Comparison of ENCODE assay signal across 8 cellular contexts in genomic region chr14:76961631-76962302, GRCh38.
DNase-seq lines count a peak whose midpoint lies in the region; ATAC-seq and TF ChIP-seq lines count a peak whose summit lies in the region.

No MANE protein-coding gene starts in this region.

- H3K9me3 Mint-ChIP-seq in CD4-positive, CD25-positive, alpha-beta regulatory T cell = peaks cover 0 to 2% (median 0%) of the 10 kb centered on the region in 7 donors
- no peaks in the 10 kb centered on the region for H3K9me3 Mint-ChIP-seq in activated T-helper 2 cell treated with anti-CD3 and anti-CD28 coated beads, Interferon-gamma antibody, Interleukin-2, Interleukin-4, amounts not matched to agents 10 μg/mL and 5 μg/mL and 100 μg/mL, durations not matched to agents 14 hours and 24 hours and 36 hours
- no peaks in the 10 kb centered on the region for H3K9me3 Mint-ChIP-seq in neural progenitor cell
- no peaks in the 10 kb centered on the region for H3K9me3 Mint-ChIP-seq in stimulated activated naive CD8-positive, alpha-beta T cell treated with anti-CD3 and anti-CD28 coated beads, Interleukin-15, amount 100 ng/mL, for 72 hours

- intact Hi-C loops in activated T-helper 2 cell treated with anti-CD3 and anti-CD28 coated beads, Interferon-gamma antibody, Interleukin-2, Interleukin-4, amounts not matched to agents 10 μg/mL and 5 μg/mL and 100 μg/mL, durations not matched to agents 14 hours and 24 hours and 36 hours (cut with micrococcal nuclease) = loop anchor here (1.0 to 5.0 kb wide), 5 partner anchors 17 to 341 kb away; partner anchors contain the start of gene IRF2BPL

- TF ChIP-seq CTCF in Peyer's patch (IDR thresholded peaks at IDR 0.05) = no peak
- no peak for TF ChIP-seq CTCF in fibroblast of the aortic adventitia (IDR thresholded peaks at IDR 0.05; ENCODE audit: insufficient read depth, low read length)
- no peak for TF ChIP-seq CTCF in neural progenitor cell (IDR thresholded peaks at IDR 0.05)

- H3K27me3 ChIP-seq in CD4-positive, CD25-positive, alpha-beta regulatory T cell (ENCODE audit: control insufficient read depth, insufficient read depth, low read length) = no peaks in the 10 kb centered on the region
- H3K27me3 ChIP-seq in Peyer's patch (no peaks in the 10 kb centered on the region), neural progenitor cell (no peaks in the 10 kb centered on the region)

- H3K27ac ChIP-seq in CD4-positive, CD25-positive, alpha-beta regulatory T cell (ENCODE audit: insufficient read depth, low read length, poor library complexity, severe bottlenecking) = peak overlapping the region; percentile 90
- H3K27ac ChIP-seq in Peyer's patch (peak overlapping the region; percentile 72 to 80 (median 77)), neural progenitor cell (peak overlapping the region; percentile 42)

- H3K9ac ChIP-seq in neural progenitor cell = no peak overlapping the region

- H3F3A ChIP-seq in neural progenitor cell (ENCODE audit: low read depth) = peaks cover 34% of the 10 kb centered on the region

- peaks cover 5 to 89% (median 33%) of the 10 kb centered on the region in 4 donors for H3K4me1 Mint-ChIP-seq in CD4-positive, CD25-positive, alpha-beta regulatory T cell
- peaks cover 79% of the 10 kb centered on the region for H3K4me1 Mint-ChIP-seq in activated T-helper 2 cell treated with anti-CD3 and anti-CD28 coated beads, Interferon-gamma antibody, Interleukin-2, Interleukin-4, amounts not matched to agents 10 μg/mL and 5 μg/mL and 100 μg/mL, durations not matched to agents 14 hours and 24 hours and 36 hours (ENCODE audit: low read depth)
- H3K4me1 Mint-ChIP-seq in neural progenitor cell = peaks cover 74% of the 10 kb centered on the region
- H3K4me1 Mint-ChIP-seq in stimulated activated naive CD8-positive, alpha-beta T cell treated with anti-CD3 and anti-CD28 coated beads, Interleukin-15, amount 100 ng/mL, for 72 hours = peaks cover 100% of the 10 kb centered on the region

- DNase-seq in CD4-positive, CD25-positive, alpha-beta regulatory T cell = peak; percentile 89 to 97 (median 91)
- DNase-seq in Peyer's patch = peak; percentile 83 to 96 (median 95)
- peak; percentile 98 for DNase-seq in activated T-helper 2 cell treated with anti-CD3 and anti-CD28 coated beads, Interferon-gamma antibody, Interleukin-2, Interleukin-4, amounts not matched to agents 10 μg/mL and 5 μg/mL and 100 μg/mL, durations not matched to agents 14 hours and 24 hours and 36 hours (ENCODE audit: low spot score)
- DNase-seq in fibroblast of the aortic adventitia (ENCODE audit: low read depth) = peak; percentile 90
- peak; percentile 83 for DNase-seq in neural progenitor cell (ENCODE audit: low spot score)
- DNase-seq in stimulated activated naive CD8-positive, alpha-beta T cell treated with anti-CD3 and anti-CD28 coated beads, Interleukin-15, amount 100 ng/mL, for 72 hours = peak; percentile 97 to 99

- no peaks in the 10 kb centered on the region for H3K36me3 Mint-ChIP-seq in CD4-positive, CD25-positive, alpha-beta regulatory T cell
- no peaks in the 10 kb centered on the region for H3K36me3 Mint-ChIP-seq in activated T-helper 2 cell treated with anti-CD3 and anti-CD28 coated beads, Interferon-gamma antibody, Interleukin-2, Interleukin-4, amounts not matched to agents 10 μg/mL and 5 μg/mL and 100 μg/mL, durations not matched to agents 14 hours and 24 hours and 36 hours (ENCODE audit: low read depth)
- H3K36me3 Mint-ChIP-seq in neural progenitor cell = no peaks in the 10 kb centered on the region

- ATAC-seq in CD4-positive, CD25-positive, alpha-beta regulatory T cell (ENCODE audit: low read depth in 2 of 2) = peak; percentile 94 to 95
- ATAC-seq in GM19324 (IDR thresholded peaks at IDR 0.05; ENCODE audit: low FRiP score, unreplicated experiment) = peak; percentile 89
- ATAC-seq in HG03442 (IDR thresholded peaks at IDR 0.05; ENCODE audit: unreplicated experiment) = peak; percentile 79
- peak; percentile 91 for ATAC-seq in stimulated activated naive CD8-positive, alpha-beta T cell treated with anti-CD3 and anti-CD28 coated beads, Interleukin-15, amount 100 ng/mL, for 72 hours

- peak overlapping the region; percentile 94 to 97 (median 97) for H3K27ac Mint-ChIP-seq in CD4-positive, CD25-positive, alpha-beta regulatory T cell
- H3K27ac Mint-ChIP-seq in activated T-helper 2 cell treated with anti-CD3 and anti-CD28 coated beads, Interferon-gamma antibody, Interleukin-2, Interleukin-4, amounts not matched to agents 10 μg/mL and 5 μg/mL and 100 μg/mL, durations not matched to agents 14 hours and 24 hours and 36 hours = peak overlapping the region; percentile 95
- peak overlapping the region; percentile 80 for H3K27ac Mint-ChIP-seq in neural progenitor cell
- H3K27ac Mint-ChIP-seq in stimulated activated naive CD8-positive, alpha-beta T cell treated with anti-CD3 and anti-CD28 coated beads, Interleukin-15, amount 100 ng/mL, for 72 hours = peak overlapping the region; percentile 94 to 99

- H2AFZ ChIP-seq in neural progenitor cell (replicated peaks) = peak overlapping the region; percentile 88

- H3K36me3 ChIP-seq in CD4-positive, CD25-positive, alpha-beta regulatory T cell (ENCODE audit: control insufficient read depth, insufficient read depth, low read length) = no peaks in the 10 kb centered on the region
- no peaks in the 10 kb centered on the region for H3K36me3 ChIP-seq in Peyer's patch
- no peaks in the 10 kb centered on the region for H3K36me3 ChIP-seq in neural progenitor cell

- peak overlapping the region; percentile 74 for H3K4me2 ChIP-seq in neural progenitor cell

- TF ChIP-seq POLR2A in Peyer's patch (IDR thresholded peaks at IDR 0.05) = peak in 1 of 2 donors; percentile 37

- H3K4me3 ChIP-seq in CD4-positive, CD25-positive, alpha-beta regulatory T cell (ENCODE audit: low read depth, low read length) = peak overlapping the region; percentile 89
- H3K4me3 ChIP-seq in Peyer's patch (peak overlapping the region; percentile 10 to 51 (median 38)), fibroblast of the aortic adventitia (ENCODE audit: low read depth, low read length) (peak overlapping the region; percentile 52), neural progenitor cell (peak overlapping the region; percentile 37)

- peaks cover 63% of the 10 kb centered on the region for H3K4me1 ChIP-seq in CD4-positive, CD25-positive, alpha-beta regulatory T cell (ENCODE audit: control insufficient read depth, insufficient read depth, low read length, poor library complexity, severe bottlenecking)
- peaks cover 3 to 18% (median 14%) of the 10 kb centered on the region in 4 donors for H3K4me1 ChIP-seq in Peyer's patch
- peaks cover 28% of the 10 kb centered on the region for H3K4me1 ChIP-seq in neural progenitor cell

- no peaks in the 10 kb centered on the region for H3K79me2 ChIP-seq in neural progenitor cell (ENCODE audit: low read depth)

- peaks cover 41% of the 10 kb centered on the region for H3K27me3 Mint-ChIP-seq in CD4-positive, CD25-positive, alpha-beta regulatory T cell
- H3K27me3 Mint-ChIP-seq in activated T-helper 2 cell treated with anti-CD3 and anti-CD28 coated beads, Interferon-gamma antibody, Interleukin-2, Interleukin-4, amounts not matched to agents 10 μg/mL and 5 μg/mL and 100 μg/mL, durations not matched to agents 14 hours and 24 hours and 36 hours (ENCODE audit: low read depth) = no peaks in the 10 kb centered on the region
- H3K27me3 Mint-ChIP-seq in neural progenitor cell (ENCODE audit: insufficient read depth, low read depth) = peaks cover 15% of the 10 kb centered on the region
- H3K27me3 Mint-ChIP-seq in stimulated activated naive CD8-positive, alpha-beta T cell treated with anti-CD3 and anti-CD28 coated beads, Interleukin-15, amount 100 ng/mL, for 72 hours = no peaks in the 10 kb centered on the region

- H3K9me3 ChIP-seq in CD4-positive, CD25-positive, alpha-beta regulatory T cell (ENCODE audit: control insufficient read depth in 2 of 2, low read length in 2 of 2) = no peaks in the 10 kb centered on the region
- H3K9me3 ChIP-seq in Peyer's patch (no peaks in the 10 kb centered on the region), neural progenitor cell (ENCODE audit: low read depth) (no peaks in the 10 kb centered on the region)

- peak overlapping the region; percentile 69 to 90 (median 86) for H3K4me3 Mint-ChIP-seq in CD4-positive, CD25-positive, alpha-beta regulatory T cell
- peak overlapping the region; percentile 72 for H3K4me3 Mint-ChIP-seq in activated T-helper 2 cell treated with anti-CD3 and anti-CD28 coated beads, Interferon-gamma antibody, Interleukin-2, Interleukin-4, amounts not matched to agents 10 μg/mL and 5 μg/mL and 100 μg/mL, durations not matched to agents 14 hours and 24 hours and 36 hours (ENCODE audit: low read depth)
- peak overlapping the region; percentile 77 for H3K4me3 Mint-ChIP-seq in neural progenitor cell
- peak overlapping the region; percentile 84 to 90 for H3K4me3 Mint-ChIP-seq in stimulated activated naive CD8-positive, alpha-beta T cell treated with anti-CD3 and anti-CD28 coated beads, Interleukin-15, amount 100 ng/mL, for 72 hours

- H4K20me1 ChIP-seq in neural progenitor cell (ENCODE audit: low read depth) = no peaks in the 10 kb centered on the region

Comparison
In these comparisons a context has a peak if more than half of its experiments do, and no peak if none do; other contexts are left out.
1. Peak in every context shown above with its lines: DNase-seq, ATAC-seq, H3K4me3 ChIP-seq and H3K27ac ChIP-seq.
2. H3K4me3 ChIP-seq: peak in every context shown above with its lines; median percentile 89 in CD4-positive, CD25-positive, alpha-beta regulatory T cell; 52 in fibroblast of the aortic adventitia; 38 in Peyer's patch; 37 in neural progenitor cell.